Comparison of ENCODE assay signal across 2 cellular contexts in the genomic region with DNA sequence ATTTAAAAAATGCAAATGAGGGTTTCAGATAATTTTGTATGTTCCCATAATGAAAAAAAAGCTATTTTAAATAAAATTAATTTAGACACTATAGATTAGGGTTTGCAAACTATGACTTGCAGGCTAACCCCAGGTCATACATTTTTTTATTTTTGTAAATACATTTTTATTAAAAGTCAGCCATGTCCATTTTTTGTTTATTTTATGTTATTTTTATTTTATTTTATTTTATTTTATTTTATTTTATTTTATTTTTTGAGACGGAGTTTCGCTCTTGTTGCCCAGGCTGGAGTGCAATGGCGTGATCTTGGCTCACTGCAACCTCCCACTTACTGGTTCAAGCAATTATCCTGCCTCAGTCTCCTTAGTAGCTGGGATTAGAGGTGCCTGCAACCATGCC.
TF ChIP-seq lines count a peak whose summit lies in the region.

No MANE protein-coding gene starts in this region.

TF ChIP-seq in A549, 52 proteins besides CTCF, POLR2A, EP300 and RAD21 (continued from another document):
- TF ChIP-seq, protein P1, sequence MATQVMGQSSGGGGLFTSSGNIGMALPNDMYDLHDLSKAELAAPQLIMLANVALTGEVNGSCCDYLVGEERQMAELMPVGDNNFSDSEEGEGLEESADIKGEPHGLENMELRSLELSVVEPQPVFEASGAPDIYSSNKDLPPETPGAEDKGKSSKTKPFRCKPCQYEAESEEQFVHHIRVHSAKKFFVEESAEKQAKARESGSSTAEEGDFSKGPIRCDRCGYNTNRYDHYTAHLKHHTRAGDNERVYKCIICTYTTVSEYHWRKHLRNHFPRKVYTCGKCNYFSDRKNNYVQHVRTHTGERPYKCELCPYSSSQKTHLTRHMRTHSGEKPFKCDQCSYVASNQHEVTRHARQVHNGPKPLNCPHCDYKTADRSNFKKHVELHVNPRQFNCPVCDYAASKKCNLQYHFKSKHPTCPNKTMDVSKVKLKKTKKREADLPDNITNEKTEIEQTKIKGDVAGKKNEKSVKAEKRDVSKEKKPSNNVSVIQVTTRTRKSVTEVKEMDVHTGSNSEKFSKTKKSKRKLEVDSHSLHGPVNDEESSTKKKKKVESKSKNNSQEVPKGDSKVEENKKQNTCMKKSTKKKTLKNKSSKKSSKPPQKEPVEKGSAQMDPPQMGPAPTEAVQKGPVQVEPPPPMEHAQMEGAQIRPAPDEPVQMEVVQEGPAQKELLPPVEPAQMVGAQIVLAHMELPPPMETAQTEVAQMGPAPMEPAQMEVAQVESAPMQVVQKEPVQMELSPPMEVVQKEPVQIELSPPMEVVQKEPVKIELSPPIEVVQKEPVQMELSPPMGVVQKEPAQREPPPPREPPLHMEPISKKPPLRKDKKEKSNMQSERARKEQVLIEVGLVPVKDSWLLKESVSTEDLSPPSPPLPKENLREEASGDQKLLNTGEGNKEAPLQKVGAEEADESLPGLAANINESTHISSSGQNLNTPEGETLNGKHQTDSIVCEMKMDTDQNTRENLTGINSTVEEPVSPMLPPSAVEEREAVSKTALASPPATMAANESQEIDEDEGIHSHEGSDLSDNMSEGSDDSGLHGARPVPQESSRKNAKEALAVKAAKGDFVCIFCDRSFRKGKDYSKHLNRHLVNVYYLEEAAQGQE (IDR thresholded peaks at IDR 0.05): no peak
- TF ChIP-seq CHD4 (IDR thresholded peaks at IDR 0.05; ENCODE audit: borderline replicate concordance): no peak
- no peak for TF ChIP-seq TFCP2L1 (CRISPR knock-in tag; IDR thresholded peaks at IDR 0.05)
- no peak for TF ChIP-seq RNF2 (IDR thresholded peaks at IDR 0.05; ENCODE audit: borderline replicate concordance, low read depth)
- TF ChIP-seq ZFP36 (IDR thresholded peaks at IDR 0.05; ENCODE audit: borderline replicate concordance, partially characterized antibody): no peak
- TF ChIP-seq GATA3 (IDR thresholded peaks at IDR 0.05; ENCODE audit: borderline replicate concordance): no peak
- no peak for TF ChIP-seq CHD2 (IDR thresholded peaks at IDR 0.05; ENCODE audit: low read length, partially characterized antibody)
- no peak for TF ChIP-seq EHF (CRISPR knock-in tag; IDR thresholded peaks at IDR 0.05)
TF ChIP-seq in A549: peak in this region for 0.

TF ChIP-seq in HCT116, 20 proteins besides CTCF, POLR2A, EP300 and RAD21 (continued from another document):
- TF ChIP-seq, protein P1 (IDR thresholded peaks at IDR 0.05; ENCODE audit: low read depth): no peak
- TF ChIP-seq SP1 (IDR thresholded peaks at IDR 0.05; ENCODE audit: low read depth) (no peak), SIN3A (IDR thresholded peaks at IDR 0.05; ENCODE audit: low read depth) (no peak), EGR1 (IDR thresholded peaks at IDR 0.05; ENCODE audit: low read depth) (no peak), EZH2phosphoT487 (IDR thresholded peaks at IDR 0.05; ENCODE audit: borderline replicate concordance) (no peak), TCF7L2 (IDR thresholded peaks at IDR 0.05; ENCODE audit: borderline replicate concordance, extremely low read depth, insufficient read depth, insufficient read length) (no peak), ELF1 (IDR thresholded peaks at IDR 0.05; ENCODE audit: borderline replicate concordance, low read depth) (no peak), ZNF274 (IDR thresholded peaks at IDR 0.05; ENCODE audit: low read depth, low read length) (no peak), POLR2AphosphoS5 (IDR thresholded peaks at IDR 0.05; ENCODE audit: low read depth, low read length) (no peak)
- TF ChIP-seq, protein P2, sequence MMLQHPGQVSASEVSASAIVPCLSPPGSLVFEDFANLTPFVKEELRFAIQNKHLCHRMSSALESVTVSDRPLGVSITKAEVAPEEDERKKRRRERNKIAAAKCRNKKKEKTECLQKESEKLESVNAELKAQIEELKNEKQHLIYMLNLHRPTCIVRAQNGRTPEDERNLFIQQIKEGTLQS (IDR thresholded peaks at IDR 0.05): no peak
- TF ChIP-seq, protein P3, sequence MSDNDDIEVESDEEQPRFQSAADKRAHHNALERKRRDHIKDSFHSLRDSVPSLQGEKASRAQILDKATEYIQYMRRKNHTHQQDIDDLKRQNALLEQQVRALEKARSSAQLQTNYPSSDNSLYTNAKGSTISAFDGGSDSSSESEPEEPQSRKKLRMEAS (IDR thresholded peaks at IDR 0.05): no peak
TF ChIP-seq in HCT116: peak in this region for 0.
